8 cellular contexts compared by ENCODE assay signal in the genomic region with DNA sequence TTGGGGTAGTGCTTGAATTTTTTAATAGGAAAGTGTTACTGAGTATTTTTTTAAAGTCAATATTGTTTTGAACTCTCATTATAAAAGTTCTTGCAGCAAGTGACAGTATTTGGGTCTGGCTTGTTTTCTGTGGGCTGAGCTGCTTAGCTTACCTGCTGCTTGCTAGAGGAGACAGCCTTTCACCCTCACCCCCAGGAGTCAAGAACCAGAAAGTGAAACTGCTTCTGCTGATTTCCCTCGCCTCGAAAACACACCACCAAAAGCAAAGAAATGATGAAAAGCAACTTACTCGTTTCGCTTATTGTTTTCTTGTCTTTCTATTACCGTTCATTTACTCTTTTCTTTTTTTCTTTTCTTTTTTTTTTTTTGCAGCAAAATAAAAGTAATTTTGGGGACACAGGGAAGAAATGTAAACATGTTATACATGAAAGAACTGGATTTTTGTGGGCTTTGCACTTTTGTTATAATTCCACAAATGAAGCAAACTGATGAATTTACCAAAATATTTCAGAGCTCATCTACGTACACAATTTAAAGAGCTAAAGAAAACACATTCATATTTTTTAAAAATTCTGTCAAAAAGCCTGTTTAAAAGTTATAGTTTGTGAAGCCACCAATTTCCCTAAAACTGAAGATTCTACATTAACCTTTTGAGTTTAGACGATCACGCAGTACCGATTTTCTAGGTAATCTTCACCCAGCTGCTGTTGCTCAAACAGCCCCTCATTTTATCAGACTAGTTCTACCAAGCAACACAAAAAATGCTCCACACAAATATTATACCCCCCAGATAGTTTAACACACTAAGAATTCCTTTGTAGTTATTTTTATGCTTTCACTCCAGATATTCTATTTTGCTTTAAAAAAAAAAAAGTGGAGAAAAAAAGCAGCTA. TPM values are rescaled to one million over a fixed set of nuclear protein-coding genes. Genes with fewer than 3 reads are reported as not detected.
DNase-seq lines count a peak whose midpoint lies in the region; ATAC-seq and TF ChIP-seq lines count a peak whose summit lies in the region.

No MANE protein-coding gene starts in this region.

- H3K4me1 Mint-ChIP-seq in T-cell: peaks cover 62 to 77% (median 69%) of the 10 kb centered on the region in 3 donors

- TF ChIP-seq CTCF in colonic mucosa (IDR thresholded peaks at IDR 0.05): no peak

- peaks cover 15% of the 10 kb centered on the region for H3K36me3 Mint-ChIP-seq in T-cell

- H3K27me3 ChIP-seq in thymus (ENCODE audit: control insufficient read depth, insufficient read depth): no peaks in the 10 kb centered on the region
- no peaks in the 10 kb centered on the region for H3K27me3 ChIP-seq in colonic mucosa

- POLR2A ChIA-PET in T-cell (lab: Charles Lee): interaction anchor here (0.6 to 3.4 kb wide), 22 partner anchors 8 to 980 kb away, joined by 3 to 18 read pairs (median 5); no protein-coding TSS in a partner anchor

- H3K9me3 Mint-ChIP-seq in T-cell: no peaks in the 10 kb centered on the region

- 8% methylated on average over 9 of the region's 9 CpGs for WGBS in thymus

- ATAC-seq in T-cell (replicated peaks in 1 of 4): peak; percentile 12 to 38 (median 34)

- H3K4me3 ChIP-seq in thymus (ENCODE audit: low read length) (peak overlapping the region; percentile 57), colonic mucosa (no peak overlapping the region)

- no peaks in the 10 kb centered on the region for H3K36me3 ChIP-seq in thymus (ENCODE audit: control insufficient read depth, insufficient read depth)
- no peaks in the 10 kb centered on the region for H3K36me3 ChIP-seq in colonic mucosa

- CTCF ChIA-PET in T-cell (lab: Charles Lee): interaction anchor here in 1 of 2 donors (0.5 to 4.4 kb wide), 10 partner anchors 23 to 148 kb away, joined by 3 to 58 read pairs (median 3); no protein-coding TSS in a partner anchor

- H3K27ac ChIP-seq in thymus (ENCODE audit: low read depth): peak overlapping the region; percentile 85
- H3K27ac ChIP-seq in colonic mucosa: no peak overlapping the region

- H3K27ac Mint-ChIP-seq in T-cell: peak overlapping the region; percentile 96 to 97

- H3K9ac ChIP-seq in colonic mucosa (ENCODE audit: low read depth in 2 of 2, low read length in 2 of 2): no peak overlapping the region

- H3K4me1 ChIP-seq in thymus (ENCODE audit: control insufficient read depth, insufficient read depth, low read length) (peaks cover 17% of the 10 kb centered on the region), colonic mucosa (no peaks in the 10 kb centered on the region)

- H3K9me3 ChIP-seq in thymus (ENCODE audit: control insufficient read depth) (no peaks in the 10 kb centered on the region), colonic mucosa (no peaks in the 10 kb centered on the region)

- peak; percentile 16 for DNase-seq in activated CD4-positive, CD25-positive, alpha-beta regulatory T cell treated with anti-CD3 and anti-CD28 coated beads, Interleukin-2, amount 50 U/mL, for 16 hours (ENCODE audit: low read depth, low spot score)
- no peak for DNase-seq in activated CD4-positive, CD25-positive, alpha-beta regulatory T cell treated with anti-CD3 and anti-CD28 coated beads, Interleukin-2, amount 50 U/mL, for 72 hours
- peak in 33 of 34 experiments; percentile 30 to 80 (median 60) for DNase-seq in T-cell
- peak; percentile 47 for DNase-seq in effector CD4-positive, alpha-beta T cell
- DNase-seq in colonic mucosa: no peak
- DNase-seq in dedifferentiated amniotic fluid mesenchymal stem cell (ENCODE audit: extremely low spot score): no peak
- no peak for DNase-seq in NCI-H1930 (lab: John Stamatoyannopoulos, UW)

- no peaks in the 10 kb centered on the region for H3K27me3 Mint-ChIP-seq in T-cell

- intact Hi-C loops in colonic mucosa (cut with DNase I): no loop called here

- peak overlapping the region; percentile 89 to 96 (median 96) for H3K4me3 Mint-ChIP-seq in T-cell

RNA-seq across cellular contexts. Expression of a gene that starts 1.7 kb away (rescaled TPM):
- total RNA-seq in T-cell: 100 to 1,000 TPM in 1 of 5 donors, 10 to 100 TPM in 4; 71.4 to 106 (median 82.3) TPM
- 40.1 TPM for polyA plus RNA-seq in thymus
- total RNA-seq in colonic mucosa: 1 to 10 TPM; 1.2 to 1.8 TPM

Comparison
In these comparisons a context has a peak if more than half of its experiments do, and no peak if none do; other contexts are left out.
1. DNase-seq: peak in activated CD4-positive, CD25-positive, alpha-beta regulatory T cell treated with anti-CD3 and anti-CD28 coated beads, Interleukin-2, amount 50 U/mL, for 16 hours (single experiment), T-cell (33 of 34) and effector CD4-positive, alpha-beta T cell (single experiment); none in activated CD4-positive, CD25-positive, alpha-beta regulatory T cell treated with anti-CD3 and anti-CD28 coated beads, Interleukin-2, amount 50 U/mL, for 72 hours (single experiment), colonic mucosa (single experiment), dedifferentiated amniotic fluid mesenchymal stem cell (single experiment) and NCI-H1930 (0 of 2).
2. RNA of a gene that starts 1.7 kb away (total RNA-seq): 71.4 to 106 TPM in T-cell; 1.2 to 1.8 TPM in colonic mucosa; every median in the first group is over 10 times any median in the second.